ENCODE assay signal across 13 cellular contexts in the genomic region with DNA sequence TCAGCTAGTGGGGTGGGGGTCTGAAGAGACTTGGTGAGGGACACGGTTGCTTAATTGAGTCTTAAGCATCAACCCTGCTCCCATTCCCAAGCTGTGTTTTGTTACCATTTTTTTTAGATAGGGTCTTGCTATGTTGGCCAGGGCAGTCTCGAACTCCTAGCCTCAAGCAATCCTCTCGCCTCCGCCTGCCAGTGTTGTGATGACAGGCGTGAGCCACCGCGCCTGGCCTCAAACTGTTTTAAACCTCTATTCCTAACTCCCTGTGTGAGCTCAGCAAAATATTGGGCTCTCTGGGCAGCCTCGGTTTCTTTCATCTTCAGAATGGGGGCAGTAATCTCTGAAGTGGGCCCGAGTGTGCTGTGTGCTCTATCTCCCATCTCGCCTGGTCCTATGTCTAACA. TPM values are rescaled to one million over a fixed set of nuclear protein-coding genes. Genes with fewer than 3 reads are reported as not detected.
DNase-seq lines count a peak whose midpoint lies in the region; ATAC-seq and TF ChIP-seq lines count a peak whose summit lies in the region.
"Had no signal": no experiment of that assay in that cellular context is flagged by ENCODE, and none has a peak within 500 bp of the region (broad histone marks: within the 10 kb centered on the region; RNA-seq: fewer than 3 reads in every experiment).

No MANE protein-coding gene starts in this region.

- peaks cover 0 to 7% (median 0%) of the 10 kb centered on the region in 11 experiments; a peak in 1 of 22 replicates for H3K9me3 ChIP-seq in BLaER1 treated with 17β-estradiol and CSF1 and Interleukin-3, amounts not matched to agents 10 nM and 100 nM (replicated peaks in 1 of 11)
- no peaks in the 10 kb centered on the region for H3K9me3 ChIP-seq in CD8-positive, alpha-beta T cell (ENCODE audit: low read length)
- H3K9me3 ChIP-seq: neutrophil had no signal

- H3K9ac ChIP-seq in BLaER1 treated with 17β-estradiol and CSF1 and Interleukin-3, amounts not matched to agents 10 nM and 100 nM, result no peak overlapping the region

- H3K27me3 Mint-ChIP-seq in CD8-positive, alpha-beta T cell (ENCODE audit: low read depth), result no peaks in the 10 kb centered on the region
- H3K27me3 Mint-ChIP-seq in T-cell (peaks cover 2 to 5% of the 10 kb centered on the region in 2 donors), immature natural killer cell (ENCODE audit: low read depth in 3 of 3) (peaks cover 8 to 15% (median 11%) of the 10 kb centered on the region in 3 donors)

- H3K36me3 ChIP-seq in BLaER1 treated with 17β-estradiol and CSF1 and Interleukin-3, amounts not matched to agents 10 nM and 100 nM, result no peaks in the 10 kb centered on the region
- no peaks in the 10 kb centered on the region for H3K36me3 ChIP-seq in CD8-positive, alpha-beta T cell (ENCODE audit: insufficient read depth, low read length)
- H3K36me3 ChIP-seq: neutrophil had no signal

- no peaks in the 10 kb centered on the region for H4K20me1 ChIP-seq in BLaER1 treated with 17β-estradiol and CSF1 and Interleukin-3, amounts not matched to agents 10 nM and 100 nM

- no peak overlapping the region for H3K4me3 ChIP-seq in BLaER1 treated with 17β-estradiol and CSF1 and Interleukin-3, amounts not matched to agents 10 nM and 100 nM
- no peak overlapping the region for H3K4me3 ChIP-seq in CD8-positive, alpha-beta T cell (ENCODE audit: low read depth, low read length)
- H3K4me3 ChIP-seq: lung had no signal

- H3K4me3 Mint-ChIP-seq in CD8-positive, alpha-beta T cell, result peak overlapping the region; percentile 46
- H3K4me3 Mint-ChIP-seq in T-cell (peak overlapping the region; percentile 10 to 71 (median 68)), immature natural killer cell (peak overlapping the region in 3 of 5 donors; percentile 2 to 50 (median 35))

- H3K4me1 ChIP-seq in BLaER1 treated with 17β-estradiol and CSF1 and Interleukin-3, amounts not matched to agents 10 nM and 100 nM, result peaks cover 12 to 82% (median 59%) of the 10 kb centered on the region in 10 experiments
- H3K4me1 ChIP-seq in CD8-positive, alpha-beta T cell (ENCODE audit: insufficient read depth, low read length), result peaks cover 16% of the 10 kb centered on the region

- DNase-seq in CD8-positive, alpha-beta T cell, result no peak
- DNase-seq in T-cell (no peak), immature natural killer cell (no peak)
- no peak for DNase-seq in stimulated activated CD4-positive, alpha-beta T cell treated with anti-CD3 and anti-CD28 coated beads, Interleukin-4, amount 100 ng/mL, for 24 hours
- DNase-seq: activated CD8-positive, alpha-beta memory T cell treated with anti-CD3 and anti-CD28 coated beads, Interleukin-2, amount 50 U/mL, for 48 hours; HCEC 1CT; NCI-H82 had no signal

- H3K27ac ChIP-seq in BLaER1 treated with 17β-estradiol and CSF1 and Interleukin-3, amounts not matched to agents 10 nM and 100 nM, result no peak overlapping the region
- no peak overlapping the region for H3K27ac ChIP-seq in CD8-positive, alpha-beta T cell (ENCODE audit: low read depth, low read length)

- no peak overlapping the region for H3K27ac Mint-ChIP-seq in CD8-positive, alpha-beta T cell
- no peak overlapping the region for H3K27ac Mint-ChIP-seq in T-cell
- H3K27ac Mint-ChIP-seq in immature natural killer cell, result no peak overlapping the region

- POLR2A ChIA-PET in CD8-positive, alpha-beta T cell (lab: Charles Lee), result no interaction called here
- POLR2A ChIA-PET in T-cell (lab: Charles Lee), result no interaction called here

- peaks cover 11 to 81% (median 53%) of the 10 kb centered on the region in 11 experiments for H3K27me3 ChIP-seq in BLaER1 treated with 17β-estradiol and CSF1 and Interleukin-3, amounts not matched to agents 10 nM and 100 nM
- H3K27me3 ChIP-seq in CD8-positive, alpha-beta T cell (ENCODE audit: insufficient read depth, low read length), result no peaks in the 10 kb centered on the region
- H3K27me3 ChIP-seq: neutrophil had no signal

- intact Hi-C loops in CD8-positive, alpha-beta T cell (cut with DNase I, micrococcal nuclease), result no loop called here

- ATAC-seq in CD8-positive, alpha-beta T cell, result no peak
- ATAC-seq in T-cell (replicated peaks in 1 of 4) (no peak), HG02840 (IDR thresholded peaks at IDR 0.05; ENCODE audit: low FRiP score, unreplicated experiment) (no peak), GM21717 (IDR thresholded peaks at IDR 0.05; ENCODE audit: unreplicated experiment) (no peak)
- ATAC-seq: sciatic nerve had no signal

- CTCF ChIA-PET in CD8-positive, alpha-beta T cell (lab: Charles Lee), result interaction anchor here (0.6 to 1.0 kb wide), 2 partner anchors 30 to 70 kb away, joined by 3 read pairs; no protein-coding TSS in a partner anchor
- CTCF ChIA-PET in T-cell (lab: Charles Lee), result no interaction called here

- peaks cover 28% of the 10 kb centered on the region for H3K4me1 Mint-ChIP-seq in CD8-positive, alpha-beta T cell (ENCODE audit: low read depth)
- H3K4me1 Mint-ChIP-seq in T-cell (peaks cover 10 to 31% (median 15%) of the 10 kb centered on the region in 3 donors), immature natural killer cell (peaks cover 21 to 43% of the 10 kb centered on the region in 2 donors)

- H3K4me2 ChIP-seq in BLaER1 treated with 17β-estradiol and CSF1 and Interleukin-3, amounts not matched to agents 10 nM and 100 nM, result peak overlapping the region in 10 of 11 experiments; percentile 50 to 71 (median 62); a peak in 15 of 22 replicates

- no peaks in the 10 kb centered on the region for H3K36me3 Mint-ChIP-seq in CD8-positive, alpha-beta T cell
- no peaks in the 10 kb centered on the region for H3K36me3 Mint-ChIP-seq in T-cell
- H3K36me3 Mint-ChIP-seq in immature natural killer cell, result peaks cover 0 to 4% (median 0%) of the 10 kb centered on the region in 3 donors

- TF ChIP-seq CTCF in CD8-positive, alpha-beta T cell (IDR thresholded peaks at IDR 0.05), result no peak

- no peaks in the 10 kb centered on the region for H3K9me3 Mint-ChIP-seq in CD8-positive, alpha-beta T cell
- H3K9me3 Mint-ChIP-seq in T-cell (no peaks in the 10 kb centered on the region), immature natural killer cell (peaks cover 0 to 5% (median 0%) of the 10 kb centered on the region in 6 donors)

RNA-seq across cellular contexts. Expression of a gene that starts 26.3 kb away (rescaled TPM):
- 1 to 10 TPM; 2.1 to 2.4 TPM for total RNA-seq in CD8-positive, alpha-beta T cell
- 10 to 100 TPM in 4 of 5 donors, 1 to 10 TPM in 1; 8.7 to 13.5 (median 12.3) TPM for total RNA-seq in T-cell
- polyA plus RNA-seq in immature natural killer cell, result 1 to 10 TPM in 1 of 3 donors, under 1 TPM in 1, not detected in 1; 0.59 to 2.8 TPM

RNA-seq across cellular contexts. Expression of a gene that starts 50.2 kb away (rescaled TPM):
- 10 to 100 TPM; 10.1 to 10.3 TPM for total RNA-seq in CD8-positive, alpha-beta T cell
- 10 to 100 TPM; 10.7 to 21.7 (median 18.7) TPM for total RNA-seq in T-cell
- polyA plus RNA-seq in immature natural killer cell, result 10 to 100 TPM in 1 of 3 donors, 1 to 10 TPM in 2; 1.9 to 10.8 (median 5.5) TPM
